ENCODE assay signal across 22 cellular contexts in the genomic region with DNA sequence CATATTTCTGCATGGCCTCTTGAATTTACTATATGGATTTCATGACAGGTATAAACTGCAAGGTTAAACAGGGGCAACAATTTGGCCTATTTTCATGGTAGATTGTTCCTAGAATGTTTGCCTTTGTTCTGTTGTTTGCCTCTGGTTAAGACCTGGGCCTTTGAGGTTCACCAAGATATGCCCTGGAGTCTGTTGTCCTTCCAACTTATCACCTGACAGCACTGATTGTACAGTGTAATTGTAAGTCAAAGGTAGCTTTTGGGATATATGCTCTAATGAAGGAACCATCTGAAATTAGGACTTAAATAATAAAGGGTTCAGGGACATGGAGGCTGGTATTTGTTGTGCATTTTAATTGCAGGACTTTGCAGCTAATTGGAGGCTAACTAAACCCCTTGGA.
"Had no signal": no experiment of that assay in that cellular context is flagged by ENCODE, and none has a peak within 500 bp of the region (broad histone marks: within the 10 kb centered on the region; RNA-seq: fewer than 3 reads in every experiment).

No MANE protein-coding gene starts in this region.

- H3K9me3 ChIP-seq: heart left ventricle, prostate gland, spleen, stomach, thoracic aorta had no signal

- H3K4me1 Mint-ChIP-seq: naive B cell had no signal

- H3K4me3 Mint-ChIP-seq: naive B cell, nephron had no signal

- H3K27ac ChIP-seq: dorsolateral prefrontal cortex, heart left ventricle, parathyroid adenoma, prostate gland, spleen, stomach, thoracic aorta had no signal

- H3K4me1 ChIP-seq: parathyroid adenoma, prostate gland, spleen, stomach had no signal

- ATAC-seq: left colon, sciatic nerve had no signal

- H3K27ac Mint-ChIP-seq: naive B cell, nephron had no signal

- H3K9me3 Mint-ChIP-seq: naive B cell, nephron had no signal

- H3K27me3 ChIP-seq: dorsolateral prefrontal cortex, heart left ventricle, spleen, stomach had no signal

- H3K36me3 Mint-ChIP-seq: naive B cell had no signal

- H3K36me3 ChIP-seq: heart left ventricle, prostate gland, spleen, stomach, thoracic aorta had no signal

- DNase-seq: cortex of kidney; dorsolateral prefrontal cortex; effector CD8-positive, alpha-beta T cell; heart left ventricle; hippocampal formation; left colon; mesendoderm; naive B cell; occipital lobe; spleen; stimulated activated CD4-positive, alpha-beta T cell treated with anti-CD3 and anti-CD28 coated beads, Interleukin-15, amount 100 ng/mL, for 24 hours; stimulated activated CD4-positive, alpha-beta T cell treated with anti-CD3 and anti-CD28 coated beads, Interleukin-1b, Interleukin-23, amount 100 ng/mL, for 48 hours; stimulated activated CD4-positive, alpha-beta T cell treated with anti-CD3 and anti-CD28 coated beads, Interleukin-4, amount 100 ng/mL, for 4 hours; stimulated activated naive CD4-positive, alpha-beta T cell; stomach; substantia nigra; trophoblast cell had no signal

- H3K27me3 Mint-ChIP-seq: naive B cell had no signal

- H3K4me3 ChIP-seq: dorsolateral prefrontal cortex, heart left ventricle, prostate gland, spleen, stomach, thoracic aorta had no signal
